29 cellular contexts compared by ENCODE assay signal in the genomic region with DNA sequence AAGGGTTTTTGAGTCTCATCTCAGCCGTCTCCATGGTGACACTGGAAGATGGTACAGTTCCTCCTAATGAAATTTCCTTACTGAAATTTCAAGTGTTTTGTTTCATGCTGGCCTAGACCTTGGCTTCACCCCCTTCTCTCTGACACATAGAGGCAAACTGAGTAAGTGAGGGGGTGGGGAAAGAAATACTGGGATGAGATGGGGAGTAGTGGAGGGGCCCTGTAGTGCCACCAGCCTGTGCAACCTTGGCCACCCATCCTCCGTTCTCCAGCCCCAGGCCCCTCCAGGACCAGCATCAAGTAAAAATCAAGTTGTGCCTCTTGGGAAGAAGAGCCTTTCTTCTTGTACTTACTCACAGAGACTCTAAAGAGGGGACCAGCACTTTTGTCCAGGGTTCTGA. TPM values are rescaled to one million over a fixed set of nuclear protein-coding genes. Genes with fewer than 3 reads are reported as not detected.
"Had no signal": no experiment of that assay in that cellular context is flagged by ENCODE, and none has a peak within 500 bp of the region (broad histone marks: within the 10 kb centered on the region; RNA-seq: fewer than 3 reads in every experiment).

No MANE protein-coding gene starts in this region.

- ATAC-seq: heart left ventricle; left colon; right lobe of liver; stimulated activated effector memory CD8-positive, alpha-beta T cell treated with anti-CD3 and anti-CD28 coated beads, Interleukin-12 subunit alpha, Interleukin-12 subunit beta, amount 100 ng/mL, for 72 hours had no signal

- H3K4me3 Mint-ChIP-seq: activated B cell treated with CpG ODN at 0.5 μM for 24 hours; activated CD4-positive, alpha-beta memory T cell treated with anti-CD3 and anti-CD28 coated beads for 36 hours; activated T-helper 1 cell treated with anti-CD3 and anti-CD28 coated beads, Interleukin-12 subunit alpha, Interleukin-12 subunit beta, Interleukin-2, Interleukin-4 antibody, amounts not matched to agents 30 ng/mL and 10 ng/mL and 1 ng/mL, durations not matched to agents 14 hours and 24 hours and 36 hours; immature natural killer cell; mesothelial cell of epicardium; naive B cell; nephron progenitor cell; stimulated activated effector memory CD8-positive, alpha-beta T cell treated with anti-CD3 and anti-CD28 coated beads, Interleukin-12 subunit alpha, Interleukin-12 subunit beta, amount 100 ng/mL, for 72 hours; T-helper 2 cell treated with Interferon-gamma antibody and Interleukin-4, amounts not matched to agents 5 μg/mL and 100 μg/mL, for 36 hours had no signal

- H3K27me3 Mint-ChIP-seq: activated B cell treated with CpG ODN at 0.5 μM for 24 hours, progenitor cell of endocrine pancreas had no signal

- H3K36me3 ChIP-seq: colonic mucosa, heart left ventricle, neutrophil, ovary, right lobe of liver, stomach, tibial artery had no signal

- H3K4me1 ChIP-seq: colonic mucosa, right lobe of liver had no signal

- H3K27me3 ChIP-seq: colonic mucosa, dorsolateral prefrontal cortex, heart left ventricle, neutrophil, ovary, right lobe of liver, stomach, tibial artery had no signal

- H3K9me3 Mint-ChIP-seq: activated B cell treated with CpG ODN at 0.5 μM for 24 hours; activated CD4-positive, alpha-beta memory T cell treated with anti-CD3 and anti-CD28 coated beads for 36 hours; activated T-helper 1 cell treated with anti-CD3 and anti-CD28 coated beads, Interleukin-12 subunit alpha, Interleukin-12 subunit beta, Interleukin-2, Interleukin-4 antibody, amounts not matched to agents 30 ng/mL and 10 ng/mL and 1 ng/mL, durations not matched to agents 14 hours and 24 hours and 36 hours; stimulated activated effector memory CD8-positive, alpha-beta T cell treated with anti-CD3 and anti-CD28 coated beads, Interleukin-12 subunit alpha, Interleukin-12 subunit beta, amount 100 ng/mL, for 72 hours; T-helper 2 cell treated with Interferon-gamma antibody and Interleukin-4, amounts not matched to agents 5 μg/mL and 100 μg/mL, for 36 hours had no signal

- DNase-seq: activated B cell treated with CpG ODN at 0.5 μM for 24 hours; activated CD4-positive, alpha-beta memory T cell treated with anti-CD3 and anti-CD28 coated beads for 36 hours; activated CD4-positive, alpha-beta T cell treated with anti-CD3 and anti-CD28 coated beads for 48 hours; activated CD8-positive, alpha-beta memory T cell treated with anti-CD3 and anti-CD28 coated beads, Interleukin-2, amount 50 U/mL, for 4 hours; activated gamma-delta T cell; activated naive CD4-positive, alpha-beta T cell treated with anti-CD3 and anti-CD28 coated beads, Interleukin-2, amount 50 U/mL, for 16 hours; activated T-cell treated with anti-CD3 and anti-CD28 coated beads, Interleukin-2, amount 50 U/mL, for 1 hour; colonic mucosa; dorsolateral prefrontal cortex; effector memory CD4-positive, alpha-beta T cell; heart left ventricle; immature natural killer cell; kidney; left colon; naive B cell; nephron progenitor cell; ovary; right lobe of liver; stimulated activated CD4-positive, alpha-beta T cell treated with anti-CD3 and anti-CD28 coated beads, Interleukin-4, amount 100 ng/mL, for 24 hours; stomach; T-helper 1 cell; tibial artery had no signal

- H3K9me3 ChIP-seq: colonic mucosa, heart left ventricle, neutrophil, ovary, right lobe of liver, stomach, tibial artery had no signal

- H3K4me1 Mint-ChIP-seq: mesothelial cell of epicardium had no signal

- H3K27ac Mint-ChIP-seq: activated B cell treated with CpG ODN at 0.5 μM for 24 hours; activated CD4-positive, alpha-beta memory T cell treated with anti-CD3 and anti-CD28 coated beads for 36 hours; activated T-helper 1 cell treated with anti-CD3 and anti-CD28 coated beads, Interleukin-12 subunit alpha, Interleukin-12 subunit beta, Interleukin-2, Interleukin-4 antibody, amounts not matched to agents 30 ng/mL and 10 ng/mL and 1 ng/mL, durations not matched to agents 14 hours and 24 hours and 36 hours; immature natural killer cell; mesothelial cell of epicardium; naive B cell; nephron progenitor cell; progenitor cell of endocrine pancreas; stimulated activated effector memory CD8-positive, alpha-beta T cell treated with anti-CD3 and anti-CD28 coated beads, Interleukin-12 subunit alpha, Interleukin-12 subunit beta, amount 100 ng/mL, for 72 hours; T-helper 2 cell treated with Interferon-gamma antibody and Interleukin-4, amounts not matched to agents 5 μg/mL and 100 μg/mL, for 36 hours had no signal

- H3K36me3 Mint-ChIP-seq: activated CD4-positive, alpha-beta memory T cell treated with anti-CD3 and anti-CD28 coated beads for 36 hours; immature natural killer cell; mesothelial cell of epicardium had no signal

- H3K27ac ChIP-seq: colonic mucosa, dorsolateral prefrontal cortex, heart left ventricle, neutrophil, ovary, right lobe of liver, skin epidermis, stomach had no signal

- H3K4me3 ChIP-seq: colonic mucosa, dorsolateral prefrontal cortex, heart left ventricle, ovary, right lobe of liver, skin epidermis, stomach, tibial artery had no signal

RNA-seq across cellular contexts. Expression of a gene that starts 43.7 kb away (rescaled TPM):
- polyA plus RNA-seq: immature natural killer cell had no signal
